ENCODE assay signal across 19 cellular contexts in genomic region chr11:95327273-95327948, GRCh38.
"Had no signal": no experiment of that assay in that cellular context is flagged by ENCODE, and none has a peak within 500 bp of the region (broad histone marks: within the 10 kb centered on the region; RNA-seq: fewer than 3 reads in every experiment).

No MANE protein-coding gene starts in this region.

- DNase-seq: activated CD4-positive, alpha-beta T cell treated with anti-CD3 and anti-CD28 coated beads, Interleukin-2, amount 10 ng/mL, durations not matched to agents 24 days and 14 days; activated CD8-positive, alpha-beta T cell treated with anti-CD3 and anti-CD28 coated beads, Interleukin-2, amount 10 ng/mL, durations not matched to agents 7 days and 5 days; activated naive CD4-positive, alpha-beta T cell treated with anti-CD3 and anti-CD28 coated beads, Interleukin-2, amount 10 ng/mL, durations not matched to agents 7 days and 5 days; activated naive CD8-positive, alpha-beta T cell treated with anti-CD3 and anti-CD28 coated beads, Interleukin-2, amount 50 U/mL, for 24 hours; activated T-cell treated with anti-CD3 and anti-CD28 coated beads, Interleukin-2, amount 50 U/mL, for 24 hours; anterior cingulate cortex; cerebellar nuclear complex; cortex of kidney; heart right ventricle; kidney glomerular epithelial cell; mesenchymal stem cell; naive thymus-derived CD4-positive, alpha-beta T cell; sigmoid colon; stimulated activated CD4-positive, alpha-beta T cell treated with anti-CD3 and anti-CD28 coated beads, Interleukin-4, amount 100 ng/mL, for 24 hours; T1000 had no signal

- H3K9me3 Mint-ChIP-seq: activated naive CD8-positive, alpha-beta T cell treated with anti-CD3 and anti-CD28 coated beads, Interleukin-2, amount 50 U/mL, for 24 hours; activated T-cell treated with anti-CD3 and anti-CD28 coated beads, Interleukin-2, amount 50 U/mL, for 24 hours; stimulated activated effector memory CD8-positive, alpha-beta T cell treated with anti-CD3 and anti-CD28 coated beads, Interleukin-12 subunit alpha, Interleukin-12 subunit beta, amount 100 ng/mL, for 72 hours had no signal

- H3K4me3 ChIP-seq: esophagus muscularis mucosa, gastroesophageal sphincter, heart right ventricle, neural progenitor cell, sigmoid colon had no signal

- H3K36me3 ChIP-seq: esophagus muscularis mucosa, gastroesophageal sphincter, heart right ventricle, neural progenitor cell, sigmoid colon had no signal

- H3K4me1 ChIP-seq: esophagus muscularis mucosa, gastroesophageal sphincter, sigmoid colon had no signal

- H3K27ac Mint-ChIP-seq: activated CD4-positive, alpha-beta T cell treated with anti-CD3 and anti-CD28 coated beads, Interleukin-2, amount 10 ng/mL, durations not matched to agents 24 days and 14 days; activated CD8-positive, alpha-beta T cell treated with anti-CD3 and anti-CD28 coated beads, Interleukin-2, amount 10 ng/mL, durations not matched to agents 7 days and 5 days; activated naive CD4-positive, alpha-beta T cell treated with anti-CD3 and anti-CD28 coated beads, Interleukin-2, amount 10 ng/mL, durations not matched to agents 7 days and 5 days; activated naive CD8-positive, alpha-beta T cell treated with anti-CD3 and anti-CD28 coated beads, Interleukin-2, amount 50 U/mL, for 24 hours; activated T-cell treated with anti-CD3 and anti-CD28 coated beads, Interleukin-2, amount 50 U/mL, for 24 hours; neural progenitor cell; stimulated activated effector memory CD8-positive, alpha-beta T cell treated with anti-CD3 and anti-CD28 coated beads, Interleukin-12 subunit alpha, Interleukin-12 subunit beta, amount 100 ng/mL, for 72 hours had no signal

- H3K27ac ChIP-seq: esophagus muscularis mucosa, gastroesophageal sphincter, heart right ventricle, neural progenitor cell, sigmoid colon had no signal

- ATAC-seq: activated CD8-positive, alpha-beta T cell treated with anti-CD3 and anti-CD28 coated beads, Interleukin-2, amount 10 ng/mL, durations not matched to agents 7 days and 5 days; activated naive CD8-positive, alpha-beta T cell treated with anti-CD3 and anti-CD28 coated beads, Interleukin-2, amount 50 U/mL, for 24 hours; gastroesophageal sphincter; heart right ventricle; naive thymus-derived CD4-positive, alpha-beta T cell; stimulated activated effector memory CD8-positive, alpha-beta T cell treated with anti-CD3 and anti-CD28 coated beads, Interleukin-12 subunit alpha, Interleukin-12 subunit beta, amount 100 ng/mL, for 72 hours had no signal

- H3K9me3 ChIP-seq: esophagus muscularis mucosa, gastroesophageal sphincter, heart right ventricle, sigmoid colon had no signal

- H3K36me3 Mint-ChIP-seq: stimulated activated effector memory CD8-positive, alpha-beta T cell treated with anti-CD3 and anti-CD28 coated beads, Interleukin-12 subunit alpha, Interleukin-12 subunit beta, amount 100 ng/mL, for 72 hours had no signal

- H3K4me1 Mint-ChIP-seq: stimulated activated effector memory CD8-positive, alpha-beta T cell treated with anti-CD3 and anti-CD28 coated beads, Interleukin-12 subunit alpha, Interleukin-12 subunit beta, amount 100 ng/mL, for 72 hours had no signal

- H3K27me3 Mint-ChIP-seq: activated naive CD8-positive, alpha-beta T cell treated with anti-CD3 and anti-CD28 coated beads, Interleukin-2, amount 50 U/mL, for 24 hours; activated T-cell treated with anti-CD3 and anti-CD28 coated beads, Interleukin-2, amount 50 U/mL, for 24 hours had no signal

- H3K27me3 ChIP-seq: esophagus muscularis mucosa, gastroesophageal sphincter, heart right ventricle, neural progenitor cell, sigmoid colon had no signal

- H3K4me3 Mint-ChIP-seq: activated CD4-positive, alpha-beta T cell treated with anti-CD3 and anti-CD28 coated beads, Interleukin-2, amount 10 ng/mL, durations not matched to agents 24 days and 14 days; activated CD8-positive, alpha-beta T cell treated with anti-CD3 and anti-CD28 coated beads, Interleukin-2, amount 10 ng/mL, durations not matched to agents 7 days and 5 days; activated naive CD4-positive, alpha-beta T cell treated with anti-CD3 and anti-CD28 coated beads, Interleukin-2, amount 10 ng/mL, durations not matched to agents 7 days and 5 days; activated naive CD8-positive, alpha-beta T cell treated with anti-CD3 and anti-CD28 coated beads, Interleukin-2, amount 50 U/mL, for 24 hours; activated T-cell treated with anti-CD3 and anti-CD28 coated beads, Interleukin-2, amount 50 U/mL, for 24 hours; naive thymus-derived CD4-positive, alpha-beta T cell; neural progenitor cell; stimulated activated effector memory CD8-positive, alpha-beta T cell treated with anti-CD3 and anti-CD28 coated beads, Interleukin-12 subunit alpha, Interleukin-12 subunit beta, amount 100 ng/mL, for 72 hours had no signal
